8 cellular contexts compared by ENCODE assay signal in the genomic region with DNA sequence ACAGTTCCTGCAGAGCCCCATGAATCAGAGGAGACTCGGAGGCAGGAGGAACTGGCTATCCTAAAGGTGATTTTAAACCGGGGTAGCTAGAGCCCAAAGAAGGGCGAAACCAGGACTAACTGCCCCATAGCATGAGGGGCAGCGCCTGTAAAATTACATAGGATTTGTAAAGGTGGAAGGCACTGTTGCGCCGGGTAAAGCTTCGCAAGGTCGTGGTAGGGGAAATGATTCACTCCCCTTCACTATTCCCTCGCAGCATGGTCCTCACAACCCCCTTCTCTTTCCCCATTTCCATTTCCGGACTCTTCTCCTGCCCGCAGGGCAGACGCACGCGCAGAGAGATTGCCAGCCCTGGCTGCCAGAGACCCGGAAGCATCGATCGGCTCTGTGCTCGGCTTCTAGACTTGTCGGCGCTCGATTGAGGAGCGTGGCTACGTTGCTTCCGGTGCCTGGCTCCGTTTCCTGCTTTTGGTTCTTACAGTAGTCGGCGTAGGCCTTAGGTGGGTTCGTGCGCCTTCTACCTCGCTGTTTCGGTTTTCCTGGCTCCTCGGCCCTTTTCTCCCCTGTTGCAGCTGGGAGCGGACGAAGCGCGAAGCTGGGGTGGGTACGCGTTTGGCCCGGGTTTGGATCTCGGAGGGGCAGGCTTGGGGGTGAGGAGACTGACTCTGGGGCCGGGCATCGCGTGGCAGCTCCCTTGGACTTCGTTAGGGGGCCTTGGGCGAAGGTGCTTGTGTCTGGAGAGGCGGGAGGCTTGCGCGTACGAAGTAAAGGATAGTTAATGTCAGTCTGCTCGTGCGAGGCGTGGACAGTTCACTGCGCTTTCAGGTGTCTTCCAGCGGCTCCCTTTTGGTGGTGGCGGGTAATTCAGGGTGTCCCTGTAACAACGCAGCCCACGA.
A peak's percentile ranks its signal among the peaks of the same experiment; 100 is the strongest.
DNase-seq lines count a peak whose midpoint lies in the region; ATAC-seq and TF ChIP-seq lines count a peak whose summit lies in the region.

Gene SNRPB2 (plus strand): TSS at position 462 of the 896 bp plus-strand sequence. CDS start 1,677 bp downstream, outside the sequence.

- TF ChIP-seq CTCF in OCI-LY3 (IDR thresholded peaks at IDR 0.05; ENCODE audit: low read depth, low read length), result no peak

- no peaks in the 10 kb centered on the region for H3K27me3 ChIP-seq in OCI-LY3 (ENCODE audit: low read depth, low read length)

- H3K4me1 ChIP-seq in OCI-LY3 (ENCODE audit: low read length), result peaks cover 17% of the 10 kb centered on the region

- peak within 1 kb of the TSS; percentile 82 for H2AFZ ChIP-seq in OCI-LY3 (ENCODE audit: low read depth, low read length)

- DNase-seq in D341Med (ENCODE audit: low spot score) (peak; percentile 96), HuH-7 (ENCODE audit: low spot score) (peak; percentile 91), activated T-cell treated with anti-CD3 and anti-CD28 coated beads for 1 hour (ENCODE audit: low read depth) (peak; percentile 79), epidermal melanocyte (ENCODE audit: insufficient read length, low spot score) (peak; percentile 85), middle frontal gyrus (ENCODE audit: extremely low spot score, low spot score) (peak; percentile 88)
- peak; percentile 72 to 84 for DNase-seq in stimulated activated CD8-positive, alpha-beta memory T cell treated with anti-CD3 and anti-CD28 coated beads, Interleukin-2, amount 100 ng/mL, for 48 hours (ENCODE audit: low read depth in 2 of 2)

- H3K9ac ChIP-seq in OCI-LY3 (ENCODE audit: low read length), result peak within 1 kb of the TSS; percentile 88

- peak within 1 kb of the TSS; percentile 42 for H3K27ac ChIP-seq in OCI-LY3 (ENCODE audit: low read length)

- H3K4me3 ChIP-seq in OCI-LY3 (ENCODE audit: low read length), result peak within 1 kb of the TSS; percentile 84

- H3K79me2 ChIP-seq in OCI-LY3 (ENCODE audit: low read length), result peaks cover 50% of the 10 kb centered on the region

- ATAC-seq in GM21515 (IDR thresholded peaks at IDR 0.05; ENCODE audit: unreplicated experiment), result peak; percentile 99

- H3K4me2 ChIP-seq in OCI-LY3 (ENCODE audit: low read length), result peak within 1 kb of the TSS; percentile 95

- peaks cover 36% of the 10 kb centered on the region for H3K36me3 ChIP-seq in OCI-LY3 (replicated peaks; ENCODE audit: low read depth, low read length)

- peaks cover 14% of the 10 kb centered on the region for H4K20me1 ChIP-seq in OCI-LY3 (ENCODE audit: insufficient read depth, low read length)

- peaks cover 7% of the 10 kb centered on the region; the same call in 1 of the 2 replicates for H3K9me3 ChIP-seq in OCI-LY3 (ENCODE audit: insufficient read depth, low read length)

Comparison
In these comparisons a context has a peak if more than half of its experiments do, and no peak if none do; other contexts are left out.
1. Peak in every context shown above with its lines: DNase-seq, ATAC-seq, H3K4me3 ChIP-seq and H3K27ac ChIP-seq.